ENCODE assay signal across 8 cellular contexts in genomic region chr12:43336962-43337555, GRCh38.
A peak's percentile ranks its signal among the peaks of the same experiment; 100 is the strongest.
DNase-seq lines count a peak whose midpoint lies in the region; ATAC-seq and TF ChIP-seq lines count a peak whose summit lies in the region.

No MANE protein-coding gene starts in this region.

- DNase-seq in AG04450 (ENCODE audit: low read depth, low spot score) (no peak), SIG-M5 (lab: John Stamatoyannopoulos, UW) (peak; percentile 4), inferior parietal cortex (ENCODE audit: extremely low spot score) (peak; percentile 46), suprapubic skin (ENCODE audit: low spot score in 2 of 2) (no peak), coronary artery (ENCODE audit: low spot score) (no peak), NCI-H1092 (lab: John Stamatoyannopoulos, UW) (no peak)
- DNase-seq in stimulated activated CD8-positive, alpha-beta memory T cell treated with anti-CD3 and anti-CD28 coated beads, Interleukin-4, amount 100 ng/mL, for 48 hours = no peak

- whole genome bisulfite sequencing in suprapubic skin = 15% methylated on average over 1 of the region's 1 CpG

- no peak overlapping the region for H3K4me3 ChIP-seq in AG04450 (ENCODE audit: low read depth, low read length)
- no peak overlapping the region for H3K4me3 ChIP-seq in suprapubic skin
- H3K4me3 ChIP-seq in coronary artery = no peak overlapping the region

- no peaks in the 10 kb centered on the region for H3K36me3 ChIP-seq in suprapubic skin

- peak; percentile 66 for TF ChIP-seq CTCF in AG04450 (IDR thresholded peaks at IDR 0.05; ENCODE audit: low read depth, low read length)
- TF ChIP-seq CTCF in suprapubic skin (IDR thresholded peaks at IDR 0.05) = peak in 1 of 2 donors; percentile 22
- no peak for TF ChIP-seq CTCF in coronary artery (IDR thresholded peaks at IDR 0.05)

- POLR2A ChIA-PET in AG04450 (lab: Yijun Ruan, JAX) = no interaction called here

- CTCF ChIA-PET in AG04450 (lab: Charles Lee) = interaction anchor here (0.6 to 5.9 kb wide), 38 partner anchors 9 to 1312 kb away, joined by 3 to 72 read pairs (median 4); no protein-coding TSS in a partner anchor

- H3K27ac ChIP-seq in AG04450 (ENCODE audit: low read depth, low read length) (no peak overlapping the region), suprapubic skin (no peak overlapping the region), coronary artery (no peak overlapping the region)

- no peak for TF ChIP-seq POLR2A in suprapubic skin (IDR thresholded peaks at IDR 0.05)

- H3K27me3 ChIP-seq in AG04450 (ENCODE audit: control insufficient read depth, insufficient read depth, low read length) (no peaks in the 10 kb centered on the region), suprapubic skin (no peaks in the 10 kb centered on the region)

- no peaks in the 10 kb centered on the region for H3K9me3 ChIP-seq in AG04450 (ENCODE audit: control insufficient read depth, insufficient read depth, low read length)
- H3K9me3 ChIP-seq in suprapubic skin = no peaks in the 10 kb centered on the region

- TF ChIP-seq EP300 in suprapubic skin (IDR thresholded peaks at IDR 0.05) = no peak

- peak; percentile 35 for ATAC-seq in GM21526 (IDR thresholded peaks at IDR 0.05; ENCODE audit: low FRiP score, unreplicated experiment)

- H3K4me1 ChIP-seq in suprapubic skin = peaks cover 7% of the 10 kb centered on the region

Comparison
In these comparisons a context has a peak if more than half of its experiments do, and no peak if none do; other contexts are left out.
1. DNase-seq: peak in SIG-M5 (single experiment) and inferior parietal cortex (single experiment); none in AG04450 (single experiment), suprapubic skin (0 of 2), coronary artery (single experiment), NCI-H1092 (single experiment) and stimulated activated CD8-positive, alpha-beta memory T cell treated with anti-CD3 and anti-CD28 coated beads, Interleukin-4, amount 100 ng/mL, for 48 hours (single experiment).